20 cellular contexts compared by ENCODE assay signal in genomic region chr11:61546663-61547062, GRCh38. TPM values are rescaled to one million over a fixed set of nuclear protein-coding genes. Genes with fewer than 3 reads are reported as not detected.
A peak's percentile ranks its signal among the peaks of the same experiment; 100 is the strongest.
DNase-seq lines count a peak whose midpoint lies in the region; ATAC-seq, FAIRE-seq and TF ChIP-seq lines count a peak whose summit lies in the region.
"Had no signal": no experiment of that assay in that cellular context is flagged by ENCODE, and none has a peak within 500 bp of the region (broad histone marks: within the 10 kb centered on the region; RNA-seq: fewer than 3 reads in every experiment).

No MANE protein-coding gene starts in this region.

- no peak overlapping the region for H3K4ac ChIP-seq in neuronal stem cell (ENCODE audit: low read length)

- H2BK120ac ChIP-seq in neuronal stem cell (ENCODE audit: low read depth, low read length): no peak overlapping the region

- H3K18ac ChIP-seq in neuronal stem cell (ENCODE audit: low read length): peak overlapping the region; percentile 75

- CTCF ChIA-PET in WTC11 (lab: Charles Lee): interaction anchor here (1.3 to 11.4 kb wide), 5 partner anchors 17 to 42 kb away, joined by 4 to 174 read pairs (median 9); no protein-coding TSS in a partner anchor

- POLR2A ChIA-PET in WTC11 (lab: Charles Lee): interaction anchor here (0.6 kb wide), 1 partner anchor 9 kb away, joined by 3 read pairs; no protein-coding TSS in a partner anchor

- H3K27me3 Mint-ChIP-seq in activated naive CD8-positive, alpha-beta T cell treated with anti-CD3 and anti-CD28 coated beads, Interleukin-2, amount 50 U/mL, for 24 hours: peaks cover 16% of the 10 kb centered on the region
- peaks cover 39% of the 10 kb centered on the region for H3K27me3 Mint-ChIP-seq in activated naive CD8-positive, alpha-beta T cell treated with anti-CD3 and anti-CD28 coated beads for 36 hours
- no peaks in the 10 kb centered on the region; the same call in 1 of the 2 replicates for H3K27me3 Mint-ChIP-seq in WTC11 (ENCODE audit: low read depth)
- H3K27me3 Mint-ChIP-seq in osteocyte (ENCODE audit: unreplicated experiment): peaks cover 7% of the 10 kb centered on the region

- DNase-seq in activated naive CD8-positive, alpha-beta T cell treated with anti-CD3 and anti-CD28 coated beads, Interleukin-2, amount 50 U/mL, for 24 hours: peak; percentile 10
- no peak for DNase-seq in activated naive CD8-positive, alpha-beta T cell treated with anti-CD3 and anti-CD28 coated beads for 36 hours
- DNase-seq in WTC11 (ENCODE audit: low spot score): no peak
- DNase-seq in neuronal stem cell (ENCODE audit: low spot score): no peak
- no peak for DNase-seq in activated CD4-positive, alpha-beta T cell treated with anti-CD3 and anti-CD28 coated beads for 4 hours
- DNase-seq in H54 (ENCODE audit: insufficient read length, low spot score): no peak
- DNase-seq in osteocyte (ENCODE audit: extremely low spot score, unreplicated experiment): no peak
- DNase-seq: 8988T, DMS153, DMS79, GF-D8, HFFc6, IMR-90 had no signal

- peaks cover 8 to 16% of the 10 kb centered on the region in 2 donors for H3K4me1 ChIP-seq in neuronal stem cell (ENCODE audit: control insufficient read depth in 2 of 2, insufficient read depth in 1 of 2, low read depth in 1 of 2, low read length in 2 of 2)

- H3K9me3 Mint-ChIP-seq in activated naive CD8-positive, alpha-beta T cell treated with anti-CD3 and anti-CD28 coated beads, Interleukin-2, amount 50 U/mL, for 24 hours: no peaks in the 10 kb centered on the region
- H3K9me3 Mint-ChIP-seq in activated naive CD8-positive, alpha-beta T cell treated with anti-CD3 and anti-CD28 coated beads for 36 hours: no peaks in the 10 kb centered on the region
- H3K9me3 Mint-ChIP-seq in WTC11 (no peaks in the 10 kb centered on the region), osteocyte (ENCODE audit: unreplicated experiment) (no peaks in the 10 kb centered on the region)
- H3K9me3 Mint-ChIP-seq: CD4-positive, alpha-beta memory T cell; HFFc6 had no signal

- H4K8ac ChIP-seq in neuronal stem cell (ENCODE audit: low read depth, low read length): no peak overlapping the region

- no peak for ATAC-seq in activated naive CD8-positive, alpha-beta T cell treated with anti-CD3 and anti-CD28 coated beads, Interleukin-2, amount 50 U/mL, for 24 hours
- no peak for ATAC-seq in WTC11
- ATAC-seq: HCT116 had no signal

- no peak overlapping the region for H3K4me3 ChIP-seq in neuronal stem cell (ENCODE audit: low read length in 2 of 2)
- H3K4me3 ChIP-seq: BLaER1 had no signal

- H3K36me3 Mint-ChIP-seq in activated naive CD8-positive, alpha-beta T cell treated with anti-CD3 and anti-CD28 coated beads, Interleukin-2, amount 50 U/mL, for 24 hours (ENCODE audit: low read depth): no peaks in the 10 kb centered on the region
- peaks cover 1% of the 10 kb centered on the region for H3K36me3 Mint-ChIP-seq in activated naive CD8-positive, alpha-beta T cell treated with anti-CD3 and anti-CD28 coated beads for 36 hours
- H3K36me3 Mint-ChIP-seq in WTC11: no peaks in the 10 kb centered on the region
- H3K36me3 Mint-ChIP-seq in osteocyte (ENCODE audit: unreplicated experiment): no peaks in the 10 kb centered on the region
- H3K36me3 Mint-ChIP-seq: CD14-positive monocyte had no signal

- no peaks in the 10 kb centered on the region for H3K4me1 Mint-ChIP-seq in activated naive CD8-positive, alpha-beta T cell treated with anti-CD3 and anti-CD28 coated beads, Interleukin-2, amount 50 U/mL, for 24 hours
- no peaks in the 10 kb centered on the region for H3K4me1 Mint-ChIP-seq in activated naive CD8-positive, alpha-beta T cell treated with anti-CD3 and anti-CD28 coated beads for 36 hours
- peaks cover 19% of the 10 kb centered on the region for H3K4me1 Mint-ChIP-seq in WTC11
- peaks cover 3% of the 10 kb centered on the region for H3K4me1 Mint-ChIP-seq in osteocyte (ENCODE audit: unreplicated experiment)
- H3K4me1 Mint-ChIP-seq: CD4-positive, alpha-beta memory T cell had no signal

- H2AFZ ChIP-seq in neuronal stem cell (ENCODE audit: low read length): no peak overlapping the region

- no peak overlapping the region for H3K14ac ChIP-seq in neuronal stem cell (ENCODE audit: low read length)

- no peak overlapping the region for H3K4me3 Mint-ChIP-seq in activated naive CD8-positive, alpha-beta T cell treated with anti-CD3 and anti-CD28 coated beads, Interleukin-2, amount 50 U/mL, for 24 hours
- no peak overlapping the region for H3K4me3 Mint-ChIP-seq in activated naive CD8-positive, alpha-beta T cell treated with anti-CD3 and anti-CD28 coated beads for 36 hours
- no peak overlapping the region for H3K4me3 Mint-ChIP-seq in WTC11
- no peak overlapping the region for H3K4me3 Mint-ChIP-seq in osteocyte (ENCODE audit: unreplicated experiment)
- H3K4me3 Mint-ChIP-seq: CD14-positive monocyte; CD4-positive, alpha-beta memory T cell; HFFc6 had no signal

- H2AK5ac ChIP-seq in neuronal stem cell (ENCODE audit: low read depth, low read length): peak overlapping the region; percentile 93

- peak overlapping the region; percentile 14 for H3K4me2 ChIP-seq in neuronal stem cell (ENCODE audit: insufficient read depth, low read length, poor library complexity, severe bottlenecking)

- no CpG with 5 or more reads among the region's 20 CpGs for WGBS in neuronal stem cell (ENCODE audit: extremely low coverage in 2 of 2, insufficient read length in 2 of 2, insufficient replicate concordance in 1 of 2), 2 donors

- H2BK12ac ChIP-seq in neuronal stem cell (ENCODE audit: low read length): no peak overlapping the region

- no peak overlapping the region for H4K91ac ChIP-seq in neuronal stem cell (ENCODE audit: low read depth, low read length, poor library complexity)

- H2BK5ac ChIP-seq in neuronal stem cell (ENCODE audit: low read length): no peak overlapping the region

- H3K27ac ChIP-seq in neuronal stem cell (replicated peaks; ENCODE audit: low read length): no peak overlapping the region
- H3K27ac ChIP-seq: BLaER1, HL-60 had no signal

- no peak overlapping the region for H3K27ac Mint-ChIP-seq in activated naive CD8-positive, alpha-beta T cell treated with anti-CD3 and anti-CD28 coated beads, Interleukin-2, amount 50 U/mL, for 24 hours
- H3K27ac Mint-ChIP-seq in activated naive CD8-positive, alpha-beta T cell treated with anti-CD3 and anti-CD28 coated beads for 36 hours: no peak overlapping the region
- H3K27ac Mint-ChIP-seq in WTC11 (no peak overlapping the region), osteocyte (ENCODE audit: unreplicated experiment) (no peak overlapping the region)
- H3K27ac Mint-ChIP-seq: CD14-positive monocyte; CD4-positive, alpha-beta memory T cell; HFFc6 had no signal

- H3K36me3 ChIP-seq in neuronal stem cell (replicated peaks in 1 of 2; ENCODE audit: control insufficient read depth in 2 of 2, insufficient read depth in 2 of 2, low read length in 2 of 2): no peaks in the 10 kb centered on the region
- H3K36me3 ChIP-seq: BLaER1 had no signal

- no peaks in the 10 kb centered on the region for H3K9me3 ChIP-seq in neuronal stem cell (replicated peaks in 1 of 2; ENCODE audit: control insufficient read depth in 2 of 2, insufficient read depth in 1 of 2, low read depth in 1 of 2, low read length in 2 of 2)
- H3K9me3 ChIP-seq: BLaER1 had no signal

- TF ChIP-seq POLR2A in H54 (IDR thresholded peaks at IDR 0.05; ENCODE audit: low read depth, low read length): no peak

- no peak for FAIRE-seq in H54 (lab: Jason Lieb, UNC)

- no peak for TF ChIP-seq CTCF in WTC11 (IDR thresholded peaks at IDR 0.05)
- no peak for TF ChIP-seq CTCF in osteocyte (IDR thresholded peaks at IDR 0.05)

- H3K27me3 ChIP-seq in neuronal stem cell (ENCODE audit: control insufficient read depth in 3 of 3, insufficient read depth in 3 of 3, low read depth in 1 of 3, low read length in 3 of 3): peaks cover 0 to 17% (median 0%) of the 10 kb centered on the region in 3 experiments

- no peaks in the 10 kb centered on the region for H3K79me1 ChIP-seq in neuronal stem cell (ENCODE audit: low read depth, low read length)

- peak overlapping the region; percentile 78 for H2BK15ac ChIP-seq in neuronal stem cell (ENCODE audit: low read length)

- H3K9ac ChIP-seq in neuronal stem cell (ENCODE audit: low read depth, low read length, poor library complexity): no peak overlapping the region
- H3K9ac ChIP-seq: BLaER1 had no signal

- no peak overlapping the region for H3K23ac ChIP-seq in neuronal stem cell (ENCODE audit: low read depth, low read length, poor library complexity)

TF ChIP-seq in WTC11, 78 proteins besides CTCF, POLR2A, EP300 and RAD21:
- TF ChIP-seq, protein P1, sequence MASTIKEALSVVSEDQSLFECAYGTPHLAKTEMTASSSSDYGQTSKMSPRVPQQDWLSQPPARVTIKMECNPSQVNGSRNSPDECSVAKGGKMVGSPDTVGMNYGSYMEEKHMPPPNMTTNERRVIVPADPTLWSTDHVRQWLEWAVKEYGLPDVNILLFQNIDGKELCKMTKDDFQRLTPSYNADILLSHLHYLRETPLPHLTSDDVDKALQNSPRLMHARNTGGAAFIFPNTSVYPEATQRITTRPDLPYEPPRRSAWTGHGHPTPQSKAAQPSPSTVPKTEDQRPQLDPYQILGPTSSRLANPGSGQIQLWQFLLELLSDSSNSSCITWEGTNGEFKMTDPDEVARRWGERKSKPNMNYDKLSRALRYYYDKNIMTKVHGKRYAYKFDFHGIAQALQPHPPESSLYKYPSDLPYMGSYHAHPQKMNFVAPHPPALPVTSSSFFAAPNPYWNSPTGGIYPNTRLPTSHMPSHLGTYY (CRISPR knock-in tag; IDR thresholded peaks at IDR 0.05): no peak
- TF ChIP-seq E2F1 (CRISPR knock-in tag; IDR thresholded peaks at IDR 0.05) (0 out of 2 replicates have a peak, but pooled peaks have one; percentile 26), TCF7 (CRISPR knock-in tag; IDR thresholded peaks at IDR 0.05; ENCODE audit: low read depth) (no peak)

RNA-seq across cellular contexts. Expression of gene SYT7, which starts 34.2 kb away (rescaled TPM):
- not detected for total RNA-seq in activated naive CD8-positive, alpha-beta T cell treated with anti-CD3 and anti-CD28 coated beads for 36 hours
- total RNA-seq in WTC11 (2021) (12.5 to 18.9 TPM (median 18.2 TPM) in 3 replicates), osteocyte (0.10 and 0.11 TPM in 2 replicates)
- polyA plus RNA-seq in neuronal stem cell (2013, experiment 1 of 2): 2.5 TPM
- polyA plus RNA-seq in neuronal stem cell (2013, experiment 2 of 2): 2.3 TPM
- total RNA-seq: CD4-positive, alpha-beta memory T cell had no signal
- polyA plus RNA-seq: CD14-positive monocyte; CD4-positive, alpha-beta memory T cell had no signal

RNA-seq across cellular contexts. Expression of gene LRRC10B, which starts 38.1 kb away (rescaled TPM):
- not detected for total RNA-seq in activated naive CD8-positive, alpha-beta T cell treated with anti-CD3 and anti-CD28 coated beads for 36 hours
- total RNA-seq in WTC11 (2021) (1.1 to 1.5 TPM (median 1.3 TPM) in 3 replicates), osteocyte (not detected in 2 replicates)
- 1.5 TPM for polyA plus RNA-seq in neuronal stem cell (2013, experiment 1 of 2)
- 1.4 TPM for polyA plus RNA-seq in neuronal stem cell (2013, experiment 2 of 2)
- total RNA-seq: CD4-positive, alpha-beta memory T cell; HFFc6; HT1080; IMR-90 had no signal
- polyA plus RNA-seq: AG04450; CD14-positive monocyte; CD4-positive, alpha-beta memory T cell; IMR-90 had no signal

Comparison
In these comparisons a context has a peak if more than half of its experiments do, and no peak if none do; other contexts are left out.
1. RNA of gene SYT7, which starts 34.2 kb away (total RNA-seq): 12.5 to 18.9 TPM in WTC11; 0.10 to 0.11 TPM in osteocyte and not detected in activated naive CD8-positive, alpha-beta T cell treated with anti-CD3 and anti-CD28 coated beads for 36 hours; every median in the first group is over 10 times any median in the second.